ENCODE assay signal across 8 cellular contexts in the genomic region with DNA sequence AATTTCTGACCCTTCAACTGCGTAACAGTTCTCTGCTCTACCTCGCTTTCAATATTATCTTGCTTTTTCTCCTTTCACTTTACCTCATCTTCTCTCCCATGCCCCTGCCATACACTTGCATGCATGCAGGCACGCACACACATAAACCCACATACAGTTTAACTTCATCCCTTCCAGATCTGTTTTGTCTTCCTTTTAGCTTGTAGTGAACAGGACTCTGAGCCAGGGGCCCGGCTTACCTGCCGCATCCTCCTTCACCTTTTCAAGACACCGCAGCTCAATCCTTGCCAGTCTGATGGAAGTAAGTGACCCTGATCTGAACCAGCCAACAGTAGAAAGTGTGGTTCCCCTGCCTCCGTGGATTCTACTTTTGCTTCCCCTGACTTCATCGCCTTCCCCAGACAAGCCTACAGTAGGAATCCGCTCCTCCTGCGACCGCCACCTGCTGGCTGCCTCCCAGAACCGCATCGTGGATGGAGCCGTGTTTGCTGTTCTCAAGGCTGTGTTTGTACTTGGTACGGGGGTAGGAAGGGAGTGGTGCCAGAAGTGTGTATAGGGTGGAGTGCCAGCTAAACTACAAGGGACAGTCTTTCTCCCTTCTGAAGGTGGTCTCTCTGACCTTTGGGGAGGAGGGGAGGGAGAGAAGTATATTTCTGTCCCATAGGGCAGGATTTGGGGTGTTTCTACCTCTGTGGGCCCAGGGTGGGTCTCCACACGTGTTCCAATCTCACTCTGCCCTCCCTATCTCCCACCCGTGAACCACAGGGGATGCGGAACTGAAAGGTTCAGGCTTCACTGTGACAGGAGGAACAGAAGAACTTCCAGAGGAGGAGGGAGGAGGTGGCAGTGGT. TPM values are rescaled to one million over a fixed set of nuclear protein-coding genes. Genes with fewer than 3 reads are reported as not detected.
A peak's percentile ranks its signal among the peaks of the same experiment; 100 is the strongest.
DNase-seq lines count a peak whose midpoint lies in the region; ATAC-seq and TF ChIP-seq lines count a peak whose summit lies in the region.

No MANE protein-coding gene starts in this region.

- WGBS in testis, 2 donors = 30 to 69% methylated on average over 6 to 18 of the region's 18 CpGs

- H3K4me1 ChIP-seq in PC-9 (replicated peaks; ENCODE audit: insufficient read depth) (no peaks in the 10 kb centered on the region), fibroblast of lung (ENCODE audit: control insufficient read depth, extremely low read depth, insufficient read depth, low read length) (peaks cover 2% of the 10 kb centered on the region), neutrophil (ENCODE audit: control insufficient read depth in 1 of 2, insufficient read depth in 1 of 2, low read depth in 1 of 2, low read length in 1 of 2) (no peaks in the 10 kb centered on the region), testis (peaks cover 6% of the 10 kb centered on the region)

- H2AFZ ChIP-seq in PC-9 = no peak overlapping the region
- no peak overlapping the region for H2AFZ ChIP-seq in fibroblast of lung (ENCODE audit: low read length)

- no peak overlapping the region for H3K9ac ChIP-seq in fibroblast of lung (ENCODE audit: insufficient read depth, low read length)

- POLR2A ChIA-PET in PC-9 (lab: Charles Lee; ENCODE audit: unreplicated experiment) = no interaction called here

- H3K4me3 ChIP-seq in GM12864 (ENCODE audit: low read depth, low read length) (no peak overlapping the region), PC-9 (no peak overlapping the region), fibroblast of lung (replicated peaks in 1 of 4; ENCODE audit: control extremely low read depth in 1 of 4, insufficient read depth in 1 of 4, low read depth in 3 of 4, low read length in 4 of 4) (no peak overlapping the region), neutrophil (ENCODE audit: low read depth in 1 of 2, low read length in 1 of 2) (no peak overlapping the region), testis (no peak overlapping the region)

- H3K36me3 ChIP-seq in PC-9 (ENCODE audit: low read depth) = 0 out of 2 replicates have a peak, but pooled peaks cover 4% of the 10 kb centered on the region
- peaks cover 8% of the 10 kb centered on the region for H3K36me3 ChIP-seq in fibroblast of lung (ENCODE audit: control insufficient read depth, insufficient read depth, low read length)
- H3K36me3 ChIP-seq in neutrophil = peaks cover 100% of the 10 kb centered on the region
- H3K36me3 ChIP-seq in testis (ENCODE audit: low read depth, missing control alignments) = no peaks in the 10 kb centered on the region

- no peaks in the 10 kb centered on the region for H4K20me1 ChIP-seq in PC-9 (ENCODE audit: insufficient read depth)
- no peaks in the 10 kb centered on the region for H4K20me1 ChIP-seq in fibroblast of lung (ENCODE audit: control insufficient read depth, extremely low read depth, insufficient read depth, low read length)

- ATAC-seq in HG02870 (IDR thresholded peaks at IDR 0.05; ENCODE audit: unreplicated experiment) = peak; percentile 71
- no peak for ATAC-seq in HG03025 (IDR thresholded peaks at IDR 0.05; ENCODE audit: low FRiP score, unreplicated experiment)

- no peak overlapping the region for H3K27ac ChIP-seq in PC-9
- peak overlapping the region; percentile 16 for H3K27ac ChIP-seq in fibroblast of lung (ENCODE audit: insufficient read depth, low read length)
- peak overlapping the region; percentile 41 for H3K27ac ChIP-seq in neutrophil
- peak overlapping the region in 1 of 2 donors; percentile 36 for H3K27ac ChIP-seq in testis

- DNase-seq in GM12864 (ENCODE audit: low read depth) (no peak), PC-9 (peak; percentile 45 to 49), activated T-helper 1 cell treated with Interleukin-2 at 50 U/mL for 16 hours (ENCODE audit: low read depth) (peak; percentile 60), fibroblast of lung (ENCODE audit: low read depth in 2 of 2) (peak; percentile 42 to 54), testis (peak; percentile 68)

- no peak for TF ChIP-seq POLR2A in testis (IDR thresholded peaks at IDR 0.05)

- no peaks in the 10 kb centered on the region for H3K9me2 ChIP-seq in PC-9 (ENCODE audit: insufficient read depth)

- H3K79me2 ChIP-seq in PC-9 (ENCODE audit: low read depth) = no peaks in the 10 kb centered on the region
- no peaks in the 10 kb centered on the region for H3K79me2 ChIP-seq in fibroblast of lung (ENCODE audit: control insufficient read depth, insufficient read depth, low read length)

- CTCF ChIA-PET in PC-9 (lab: Charles Lee) = no interaction called here

- H3F3A ChIP-seq in PC-9 (ENCODE audit: insufficient read depth, low read depth) = no peaks in the 10 kb centered on the region

- H3K4me2 ChIP-seq in PC-9 = no peak overlapping the region
- peak overlapping the region; percentile 35 for H3K4me2 ChIP-seq in fibroblast of lung (ENCODE audit: extremely low read depth, insufficient read depth, low read length)

- no peaks in the 10 kb centered on the region for H3K27me3 ChIP-seq in PC-9 (ENCODE audit: insufficient read depth, low read depth)
- H3K27me3 ChIP-seq in fibroblast of lung (ENCODE audit: control insufficient read depth, insufficient read depth, low read length) = no peaks in the 10 kb centered on the region
- no peaks in the 10 kb centered on the region for H3K27me3 ChIP-seq in neutrophil
- H3K27me3 ChIP-seq in testis = no peaks in the 10 kb centered on the region

- intact Hi-C loops in PC-9 (cut with micrococcal nuclease; ENCODE audit: unreplicated experiment) = no loop called here
- intact Hi-C loops in testis (cut with DNase I; ENCODE audit: low total_unique reads) = no loop called here

- TF ChIP-seq CTCF in GM12864 (IDR thresholded peaks at IDR 0.05; ENCODE audit: low read depth, low read length, missing control alignments) = peak; percentile 88
- peak; percentile 84 for TF ChIP-seq CTCF in PC-9 (conservative IDR thresholded peaks at IDR 0.05)
- TF ChIP-seq CTCF in fibroblast of lung (conservative IDR thresholded peaks at IDR 0.05 in 1 of 2, IDR thresholded peaks at IDR 0.05 in 1 of 2; ENCODE audit: low read depth in 1 of 2, low read length in 2 of 2) = peak; percentile 70 to 78
- TF ChIP-seq CTCF in neutrophil (IDR thresholded peaks at IDR 0.05) = peak; percentile 87
- TF ChIP-seq CTCF in testis (IDR thresholded peaks at IDR 0.05) = peak; percentile 32 to 59 (median 50)

- H3K9me3 ChIP-seq in PC-9 (ENCODE audit: insufficient read depth, low read depth) (no peaks in the 10 kb centered on the region), fibroblast of lung (ENCODE audit: control insufficient read depth, insufficient read depth, low read depth, low read length) (no peaks in the 10 kb centered on the region), neutrophil (no peaks in the 10 kb centered on the region), testis (no peaks in the 10 kb centered on the region)

- no TSS peak for BruUV-seq in PC-9 (replicated peaks; lab: Mats Ljungman, UMichigan)

RNA-seq across cellular contexts. Expression of a gene that starts 10.7 kb away (rescaled TPM):
- total RNA-seq in PC-9 (2021) = 32.7 and 51.6 TPM in 2 replicates
- total RNA-seq in fibroblast of lung = 17.5 and 33.2 TPM in 2 replicates
- polyA plus RNA-seq in fibroblast of lung = 6.4 and 7.2 TPM in 2 replicates
- polyA plus RNA-seq in fibroblast of lung (2012) = 13.0 and 14.5 TPM in 2 replicates
- 334 and 362 TPM in 2 replicates for polyA minus RNA-seq in fibroblast of lung (ENCODE audit: low replicate concordance)
- 100 to 1,000 TPM; 102 to 110 TPM for total RNA-seq in testis
- 35.0 TPM for polyA plus RNA-seq in testis (ENCODE audit: insufficient read depth, low read depth, low replicate concordance)

RNA-seq across cellular contexts. Expression of a gene that starts 15.5 kb away (rescaled TPM):
- total RNA-seq in PC-9 (2021) (0.63 and 0.65 TPM in 2 replicates), fibroblast of lung (0.51 and 0.83 TPM in 2 replicates), testis (1 to 10 TPM; 7.6 to 8.9 TPM)
- polyA plus RNA-seq in fibroblast of lung (0.41 and 0.71 TPM in 2 replicates), testis (ENCODE audit: insufficient read depth, low read depth, low replicate concordance) (8.2 TPM)
- 0.44 and 0.63 TPM in 2 replicates for polyA plus RNA-seq in fibroblast of lung (2012)
- polyA minus RNA-seq in fibroblast of lung (ENCODE audit: low replicate concordance) = 0.43 and 1.9 TPM in 2 replicates

RNA-seq across cellular contexts. Expression of a gene that starts 17.8 kb away (rescaled TPM):
- total RNA-seq in PC-9 (2021) (not detected in 2 replicates), fibroblast of lung (not detected in 2 replicates), testis (1 to 10 TPM; 1.7 to 7.7 TPM)
- polyA plus RNA-seq in fibroblast of lung (not detected in 2 replicates), testis (ENCODE audit: insufficient read depth, low read depth, low replicate concordance) (6.8 TPM)
- not detected in 2 replicates for polyA plus RNA-seq in fibroblast of lung (2012)
- not detected in 2 replicates for polyA minus RNA-seq in fibroblast of lung (ENCODE audit: low replicate concordance)

RNA-seq across cellular contexts. Expression of a gene that starts 22.6 kb away (rescaled TPM):
- total RNA-seq in PC-9 (2021) (not detected in 2 replicates), fibroblast of lung (not detected in 2 replicates), testis (10 to 100 TPM in 1 of 2 donors, 1 to 10 TPM in 1; 2.8 to 13.2 TPM)
- polyA plus RNA-seq in fibroblast of lung (not detected in 2 replicates), testis (ENCODE audit: insufficient read depth, low read depth, low replicate concordance) (22.9 TPM)
- polyA plus RNA-seq in fibroblast of lung (2012) = not detected in 2 replicates
- polyA minus RNA-seq in fibroblast of lung (ENCODE audit: low replicate concordance) = not detected in 2 replicates

RNA-seq across cellular contexts. Expression of a gene that starts 33.5 kb away (rescaled TPM):
- total RNA-seq in PC-9 (2021) (22.0 and 29.3 TPM in 2 replicates), fibroblast of lung (6.9 and 7.4 TPM in 2 replicates), testis (10 to 100 TPM; 58.0 to 71.8 TPM)
- polyA plus RNA-seq in fibroblast of lung (1.5 and 2.3 TPM in 2 replicates), testis (ENCODE audit: insufficient read depth, low read depth, low replicate concordance) (39.5 TPM)
- polyA plus RNA-seq in fibroblast of lung (2012) = 3.2 and 6.8 TPM in 2 replicates
- polyA minus RNA-seq in fibroblast of lung (ENCODE audit: low replicate concordance) = 5.3 and 11.1 TPM in 2 replicates
